Comparison of ENCODE assay signal across 25 cellular contexts in genomic region chr6:143707702-143708101, GRCh38.
"Had no signal": no experiment of that assay in that cellular context is flagged by ENCODE, and none has a peak within 500 bp of the region (broad histone marks: within the 10 kb centered on the region; RNA-seq: fewer than 3 reads in every experiment).

No MANE protein-coding gene starts in this region.

- H3K27ac Mint-ChIP-seq: activated CD8-positive, alpha-beta T cell treated with anti-CD3 and anti-CD28 coated beads, Interleukin-2, amount 10 ng/mL, durations not matched to agents 7 days and 5 days; activated naive CD4-positive, alpha-beta T cell treated with anti-CD3 and anti-CD28 coated beads, Interleukin-2, amount 50 U/mL, for 24 hours; activated T-helper 1 cell treated with anti-CD3 and anti-CD28 coated beads, Interleukin-12 subunit alpha, Interleukin-12 subunit beta, Interleukin-2, Interleukin-4 antibody, amounts not matched to agents 30 ng/mL and 10 ng/mL and 1 ng/mL, durations not matched to agents 14 hours and 24 hours and 36 hours; brain; naive B cell; T-helper 17 cell; type B pancreatic cell had no signal

- H3K9me3 ChIP-seq: heart left ventricle, lower lobe of right lung, thoracic aorta had no signal

- H3K27me3 Mint-ChIP-seq: activated naive CD4-positive, alpha-beta T cell treated with anti-CD3 and anti-CD28 coated beads, Interleukin-2, amount 50 U/mL, for 24 hours; naive B cell; T-helper 17 cell; type B pancreatic cell had no signal

- H3K27ac ChIP-seq: epithelial cell of prostate, lower lobe of right lung, thoracic aorta, WERI-Rb-1 had no signal

- H3K27me3 ChIP-seq: heart left ventricle had no signal

- ATAC-seq: activated CD8-positive, alpha-beta T cell treated with anti-CD3 and anti-CD28 coated beads, Interleukin-2, amount 10 ng/mL, durations not matched to agents 7 days and 5 days; left colon; sciatic nerve; T-helper 17 cell had no signal

- H3K36me3 Mint-ChIP-seq: naive B cell had no signal

- H3K4me1 Mint-ChIP-seq: brain, neural crest cell had no signal

- DNase-seq: activated CD4-positive, alpha-beta T cell treated with anti-CD3 and anti-CD28 coated beads for 1 hour; activated CD4-positive, alpha-beta T cell treated with anti-CD3 and anti-CD28 coated beads, Interleukin-2, amount 50 U/mL, for 1 hour; activated CD8-positive, alpha-beta T cell treated with anti-CD3 and anti-CD28 coated beads, Interleukin-2, amount 10 ng/mL, durations not matched to agents 7 days and 5 days; activated gamma-delta T cell treated with Interleukin-2 at 50 U/mL for 16 hours; anterior cingulate cortex; caudate nucleus; heart left ventricle; left colon; lower lobe of right lung; mesendoderm; naive B cell; posterior cingulate gyrus; small intestine; stimulated activated naive CD4-positive, alpha-beta T cell treated with Interleukin-2 at 50 U/mL for 16 hours; SW 1271; T-helper 17 cell; WERI-Rb-1 had no signal

- H3K9me3 Mint-ChIP-seq: activated naive CD4-positive, alpha-beta T cell treated with anti-CD3 and anti-CD28 coated beads, Interleukin-2, amount 50 U/mL, for 24 hours had no signal

- H3K4me3 Mint-ChIP-seq: activated CD8-positive, alpha-beta T cell treated with anti-CD3 and anti-CD28 coated beads, Interleukin-2, amount 10 ng/mL, durations not matched to agents 7 days and 5 days; activated naive CD4-positive, alpha-beta T cell treated with anti-CD3 and anti-CD28 coated beads, Interleukin-2, amount 50 U/mL, for 24 hours; activated T-helper 1 cell treated with anti-CD3 and anti-CD28 coated beads, Interleukin-12 subunit alpha, Interleukin-12 subunit beta, Interleukin-2, Interleukin-4 antibody, amounts not matched to agents 30 ng/mL and 10 ng/mL and 1 ng/mL, durations not matched to agents 14 hours and 24 hours and 36 hours; brain; naive B cell; neural crest cell; T-helper 17 cell; type B pancreatic cell had no signal
